Comparison of ENCODE assay signal across 6 cellular contexts in genomic region chr4:62231994-62232393, GRCh38.
"Had no signal": no experiment of that assay in that cellular context is flagged by ENCODE, and none has a peak within 500 bp of the region (broad histone marks: within the 10 kb centered on the region; RNA-seq: fewer than 3 reads in every experiment).

No MANE protein-coding gene starts in this region.

- H3K4me3 ChIP-seq: K562 had no signal

- H3K36me3 Mint-ChIP-seq: IgD-negative memory B cell had no signal

- H3K27me3 Mint-ChIP-seq: IgD-negative memory B cell had no signal

- H3K4me3 Mint-ChIP-seq: IgD-negative memory B cell had no signal

- H3K27ac ChIP-seq: HL-60 had no signal

- ATAC-seq: HepG2, K562 had no signal

- H3K27ac Mint-ChIP-seq: IgD-negative memory B cell had no signal

- DNase-seq: IMR-90, KBM-7 had no signal
